In the genomic region with DNA sequence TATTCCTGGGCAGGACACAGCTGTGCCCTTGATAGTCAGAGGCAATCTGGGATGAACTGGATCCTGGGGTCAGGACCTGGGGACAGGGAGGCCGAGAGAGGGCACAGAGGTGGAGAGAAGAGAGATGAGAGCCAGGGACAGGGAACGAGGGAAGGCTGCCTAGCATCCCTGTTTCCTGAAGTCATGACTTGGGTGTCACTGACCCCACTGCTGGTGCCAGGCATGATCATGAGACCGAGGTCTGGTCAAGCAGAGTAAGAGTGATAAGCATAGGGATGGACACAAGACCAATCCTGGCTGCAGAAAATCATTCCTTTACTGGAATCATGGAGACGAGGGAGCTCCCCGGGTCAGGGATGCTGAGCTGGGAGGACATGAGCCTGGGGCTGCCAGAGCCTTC, we compare ENCODE assay signal across 1 cellular context.
A peak's percentile ranks its signal among the peaks of the same experiment; 100 is the strongest.
TF ChIP-seq lines count a peak whose summit lies in the region.

No MANE protein-coding gene starts in this region.

TF ChIP-seq in HepG2, 621 proteins besides CTCF, POLR2A, EP300 and RAD21 (continued from another document):
- TF ChIP-seq, protein P1, sequence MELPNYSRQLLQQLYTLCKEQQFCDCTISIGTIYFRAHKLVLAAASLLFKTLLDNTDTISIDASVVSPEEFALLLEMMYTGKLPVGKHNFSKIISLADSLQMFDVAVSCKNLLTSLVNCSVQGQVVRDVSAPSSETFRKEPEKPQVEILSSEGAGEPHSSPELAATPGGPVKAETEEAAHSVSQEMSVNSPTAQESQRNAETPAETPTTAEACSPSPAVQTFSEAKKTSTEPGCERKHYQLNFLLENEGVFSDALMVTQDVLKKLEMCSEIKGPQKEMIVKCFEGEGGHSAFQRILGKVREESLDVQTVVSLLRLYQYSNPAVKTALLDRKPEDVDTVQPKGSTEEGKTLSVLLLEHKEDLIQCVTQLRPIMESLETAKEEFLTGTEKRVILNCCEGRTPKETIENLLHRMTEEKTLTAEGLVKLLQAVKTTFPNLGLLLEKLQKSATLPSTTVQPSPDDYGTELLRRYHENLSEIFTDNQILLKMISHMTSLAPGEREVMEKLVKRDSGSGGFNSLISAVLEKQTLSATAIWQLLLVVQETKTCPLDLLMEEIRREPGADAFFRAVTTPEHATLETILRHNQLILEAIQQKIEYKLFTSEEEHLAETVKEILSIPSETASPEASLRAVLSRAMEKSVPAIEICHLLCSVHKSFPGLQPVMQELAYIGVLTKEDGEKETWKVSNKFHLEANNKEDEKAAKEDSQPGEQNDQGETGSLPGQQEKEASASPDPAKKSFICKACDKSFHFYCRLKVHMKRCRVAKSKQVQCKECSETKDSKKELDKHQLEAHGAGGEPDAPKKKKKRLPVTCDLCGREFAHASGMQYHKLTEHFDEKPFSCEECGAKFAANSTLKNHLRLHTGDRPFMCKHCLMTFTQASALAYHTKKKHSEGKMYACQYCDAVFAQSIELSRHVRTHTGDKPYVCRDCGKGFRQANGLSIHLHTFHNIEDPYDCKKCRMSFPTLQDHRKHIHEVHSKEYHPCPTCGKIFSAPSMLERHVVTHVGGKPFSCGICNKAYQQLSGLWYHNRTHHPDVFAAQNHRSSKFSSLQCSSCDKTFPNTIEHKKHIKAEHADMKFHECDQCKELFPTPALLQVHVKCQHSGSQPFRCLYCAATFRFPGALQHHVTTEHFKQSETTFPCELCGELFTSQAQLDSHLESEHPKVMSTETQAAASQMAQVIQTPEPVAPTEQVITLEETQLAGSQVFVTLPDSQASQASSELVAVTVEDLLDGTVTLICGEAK (IDR thresholded peaks at IDR 0.05), result no peak
- TF ChIP-seq, protein P1 (CRISPR knock-in tag; IDR thresholded peaks at IDR 0.05), result 0 out of 2 replicates have a peak, but pooled peaks have one; percentile 34
- no peak for TF ChIP-seq SAFB2 (CRISPR knock-in tag; IDR thresholded peaks at IDR 0.05; ENCODE audit: borderline replicate concordance, low read depth)
TF ChIP-seq in HepG2: peak in this region for 2.
